Comparison of ENCODE assay signal across 7 cellular contexts in genomic region chr17:33778505-33779398, GRCh38.
DNase-seq lines count a peak whose midpoint lies in the region; ATAC-seq and TF ChIP-seq lines count a peak whose summit lies in the region.

No MANE protein-coding gene starts in this region.

- H3K9me3 ChIP-seq in Panc1 (ENCODE audit: control insufficient read depth, insufficient read depth, low read depth, low read length) (no peaks in the 10 kb centered on the region), mammary epithelial cell (replicated peaks; ENCODE audit: insufficient read depth, low read length) (no peaks in the 10 kb centered on the region)

- POLR2A ChIA-PET in Panc1 (lab: Charles Lee) = interaction anchor here (0.5 to 0.7 kb wide), 2 partner anchors 49 to 1614 kb away, joined by 3 to 6 read pairs; no protein-coding TSS in a partner anchor

- dilution Hi-C loops in mammary epithelial cell (cut with HindIII; ENCODE audit: low sequenced_read_pairs) = no loop called here

- peaks cover 42% of the 10 kb centered on the region for H3K27me3 Mint-ChIP-seq in activated T-helper 17 cell treated with anti-CD3 and anti-CD28 coated beads, Interleukin-2, amount 50 U/mL, for 72 hours

- intact Hi-C loops in Panc1 (cut with micrococcal nuclease; ENCODE audit: unreplicated experiment) (loop anchor here (1.0 to 10.0 kb wide), 3 partner anchors 368 to 586 kb away; partner anchors contain the start of gene CCL1), mammary epithelial cell (cut with micrococcal nuclease) (loop anchor here (1.0 kb wide), 1 partner anchor 583 kb away; no protein-coding TSS in a partner anchor)

- no peaks in the 10 kb centered on the region for H4K20me1 ChIP-seq in mammary epithelial cell (ENCODE audit: insufficient read depth, low read length)

- DNase-seq in DMS79 treated with DMSO at 0.1 percent for 48 hours (lab: John Stamatoyannopoulos, UW) (peak; percentile 87), HS-5 (ENCODE audit: low read depth) (peak; percentile 13), Panc1 (ENCODE audit: low read depth, low spot score) (peak; percentile 38), mammary epithelial cell (peak; percentile 8), kidney epithelial cell (ENCODE audit: low read depth) (peak; percentile 16)
- peak; percentile 16 for DNase-seq in stimulated activated CD4-positive, alpha-beta T cell treated with anti-CD3 and anti-CD28 coated beads, Interleukin-4, amount 100 ng/mL, for 24 hours

- no peaks in the 10 kb centered on the region for H3K36me3 Mint-ChIP-seq in activated T-helper 17 cell treated with anti-CD3 and anti-CD28 coated beads, Interleukin-2, amount 50 U/mL, for 72 hours (ENCODE audit: low read depth)

- H3K4me3 ChIP-seq in Panc1 (ENCODE audit: low read depth in 2 of 2, low read length in 2 of 2) = no peak overlapping the region
- H3K4me3 ChIP-seq in mammary epithelial cell (replicated peaks in 1 of 3; ENCODE audit: insufficient read depth in 1 of 3, low read depth in 2 of 3, low read length in 3 of 3) = no peak overlapping the region
- no peak overlapping the region for H3K4me3 ChIP-seq in kidney epithelial cell (ENCODE audit: low read depth, low read length)

- no peak overlapping the region for H3K9ac ChIP-seq in mammary epithelial cell (ENCODE audit: insufficient read depth, low read length)

- H3K9me3 Mint-ChIP-seq in activated T-helper 17 cell treated with anti-CD3 and anti-CD28 coated beads, Interleukin-2, amount 50 U/mL, for 72 hours = no peaks in the 10 kb centered on the region

- peaks cover 14% of the 10 kb centered on the region for H3K27me3 ChIP-seq in Panc1 (ENCODE audit: control insufficient read depth, insufficient read depth, low read length)
- H3K27me3 ChIP-seq in mammary epithelial cell (ENCODE audit: insufficient read depth, low read length) = no peaks in the 10 kb centered on the region
- no peaks in the 10 kb centered on the region for H3K27me3 ChIP-seq in kidney epithelial cell (ENCODE audit: control insufficient read depth, insufficient read depth, low read length)

- CTCF ChIA-PET in Panc1 (lab: Charles Lee) = interaction anchor here (0.7 to 2.1 kb wide), 6 partner anchors 10 to 413 kb away, joined by 3 to 9 read pairs (median 4); no protein-coding TSS in a partner anchor
- CTCF ChIA-PET in mammary epithelial cell (lab: Charles Lee; ENCODE audit: low non-redundant PET) = no interaction called here

- H3K36me3 ChIP-seq in Panc1 (ENCODE audit: control insufficient read depth, insufficient read depth, low read length) (no peaks in the 10 kb centered on the region), mammary epithelial cell (ENCODE audit: insufficient read depth, low read length) (no peaks in the 10 kb centered on the region), kidney epithelial cell (ENCODE audit: control insufficient read depth, insufficient read depth, low read length) (no peaks in the 10 kb centered on the region)

- in situ Hi-C loops in Panc1 (cut with HindIII; ENCODE audit: low pct_unique_long_range_greater_than_20kb, low sequenced_read_pairs) (no loop called here), mammary epithelial cell (cut with MboI; ENCODE audit: low sequenced_read_pairs in 2 of 2) (no loop called here)

- H3K4me1 Mint-ChIP-seq in activated T-helper 17 cell treated with anti-CD3 and anti-CD28 coated beads, Interleukin-2, amount 50 U/mL, for 72 hours = no peaks in the 10 kb centered on the region

- peak; percentile 78 for ATAC-seq in Panc1
- no peak for ATAC-seq in activated T-helper 17 cell treated with anti-CD3 and anti-CD28 coated beads, Interleukin-2, amount 50 U/mL, for 72 hours (replicated peaks)

- no peaks in the 10 kb centered on the region for H3K79me2 ChIP-seq in mammary epithelial cell (ENCODE audit: insufficient read depth, low read length)

- WGBS in mammary epithelial cell (ENCODE audit: low coverage, missing lambda C conversion rate) = 57% methylated on average over 8 of the region's 9 CpGs

- peak; percentile 90 for TF ChIP-seq CTCF in Panc1 (IDR thresholded peaks at IDR 0.05)
- TF ChIP-seq CTCF in mammary epithelial cell (conservative IDR thresholded peaks at IDR 0.05 in 1 of 2, IDR thresholded peaks at IDR 0.05 in 1 of 2; ENCODE audit: extremely low read depth in 1 of 2, insufficient read depth in 1 of 2, low read depth in 1 of 2, low read length in 2 of 2) = peak; percentile 86 to 94
- TF ChIP-seq CTCF in kidney epithelial cell (IDR thresholded peaks at IDR 0.05; ENCODE audit: insufficient read depth, low read length, poor library complexity, severe bottlenecking) = peak; percentile 85

- H2AFZ ChIP-seq in mammary epithelial cell (ENCODE audit: low read depth, low read length) = no peak overlapping the region

- no peaks in the 10 kb centered on the region for H3K4me1 ChIP-seq in Panc1 (ENCODE audit: control insufficient read depth, insufficient read depth, low read length)
- H3K4me1 ChIP-seq in mammary epithelial cell (ENCODE audit: insufficient read depth, low read length) = no peaks in the 10 kb centered on the region

- no peak overlapping the region for H3K4me3 Mint-ChIP-seq in activated T-helper 17 cell treated with anti-CD3 and anti-CD28 coated beads, Interleukin-2, amount 50 U/mL, for 72 hours

- BruUV-seq in Panc1 (replicated peaks; lab: Mats Ljungman, UMichigan) = no TSS peak
- BruUV-seq in mammary epithelial cell (replicated peaks; lab: Mats Ljungman, UMichigan) = no TSS peak

- H3K27ac ChIP-seq in Panc1 (ENCODE audit: low read length) (no peak overlapping the region), mammary epithelial cell (ENCODE audit: insufficient read depth, low read depth, low read length) (no peak overlapping the region)

- no peak overlapping the region for H3K27ac Mint-ChIP-seq in activated T-helper 17 cell treated with anti-CD3 and anti-CD28 coated beads, Interleukin-2, amount 50 U/mL, for 72 hours

- H3K4me2 ChIP-seq in mammary epithelial cell (ENCODE audit: insufficient read depth, low read depth, low read length) = no peak overlapping the region

Comparison
In these comparisons a context has a peak if more than half of its experiments do, and no peak if none do; other contexts are left out.
1. DNase-seq: peak in every context shown above with its lines; median percentile 87 in DMS79 treated with DMSO at 0.1 percent for 48 hours; 38 in Panc1; 16 in kidney epithelial cell; 16 in stimulated activated CD4-positive, alpha-beta T cell treated with anti-CD3 and anti-CD28 coated beads, Interleukin-4, amount 100 ng/mL, for 24 hours; 13 in HS-5; 8 in mammary epithelial cell.